In genomic region chr9:38363589-38363925, GRCh38 we compare ENCODE assay signal across 23 cellular contexts. TPM values are rescaled to one million over a fixed set of nuclear protein-coding genes. Genes with fewer than 3 reads are reported as not detected.
DNase-seq lines count a peak whose midpoint lies in the region; ATAC-seq and TF ChIP-seq lines count a peak whose summit lies in the region.
"Had no signal": no experiment of that assay in that cellular context is flagged by ENCODE, and none has a peak within 500 bp of the region (broad histone marks: within the 10 kb centered on the region; RNA-seq: fewer than 3 reads in every experiment).

No MANE protein-coding gene starts in this region.

- no peaks in the 10 kb centered on the region for H4K20me1 ChIP-seq in GM23248 (ENCODE audit: insufficient read depth)

- intact Hi-C loops in mucosa of descending colon (cut with DNase I, micrococcal nuclease), result loop anchor here in 1 of 2 donors (5.0 kb wide), 1 partner anchor 451 kb away; no protein-coding TSS in a partner anchor

- H3K4me3 Mint-ChIP-seq in stimulated activated memory B cell treated with anti-CD40 and anti-IgM and Interleukin-4, amounts not matched to agents 10 μg/mL and 1 μg/mL and 100 μg/mL, for 72 hours, result no peak overlapping the region
- H3K4me3 Mint-ChIP-seq: mesothelial cell of epicardium had no signal

- H3K4me2 ChIP-seq in GM23248 (ENCODE audit: unreplicated experiment), result peak overlapping the region; percentile 72
- H3K4me2 ChIP-seq: PC-9 had no signal

- H3K9me3 ChIP-seq in GM23248 (ENCODE audit: low read depth) (no peaks in the 10 kb centered on the region), mucosa of descending colon (no peaks in the 10 kb centered on the region)
- H3K9me3 ChIP-seq: BE2C, suprapubic skin had no signal

- H3K79me2 ChIP-seq in GM23248 (ENCODE audit: insufficient read depth), result no peaks in the 10 kb centered on the region

- H3K4me1 ChIP-seq in GM23248 (ENCODE audit: insufficient read depth) (0 out of 2 replicates have a peak, but pooled peaks cover 3% of the 10 kb centered on the region), mucosa of descending colon (ENCODE audit: low read depth) (no peaks in the 10 kb centered on the region)
- H3K4me1 ChIP-seq: BE2C, foreskin keratinocyte had no signal

- H3K4me3 ChIP-seq in GM23248 (peak overlapping the region; percentile 57), mucosa of descending colon (no peak overlapping the region)
- H3K4me3 ChIP-seq: PC-9, skin epidermis, suprapubic skin had no signal

- H3K9ac ChIP-seq in GM23248, result no peak overlapping the region

- H3K4me1 Mint-ChIP-seq in stimulated activated memory B cell treated with anti-CD40 and anti-IgM and Interleukin-4, amounts not matched to agents 10 μg/mL and 1 μg/mL and 100 μg/mL, for 72 hours, result peaks cover 7% of the 10 kb centered on the region

- in situ Hi-C loops in GM23248 (cut with MboI) (loop anchor here (5.0 to 25.0 kb wide), 3 partner anchors 201 to 451 kb away; no protein-coding TSS in a partner anchor), KBM-7 (cut with MboI; ENCODE audit: low pct_unique_long_range_greater_than_20kb, low sequenced_read_pairs) (no loop called here)

- H3K27me3 ChIP-seq in GM23248 (replicated peaks; ENCODE audit: insufficient read depth), result no peaks in the 10 kb centered on the region
- H3K27me3 ChIP-seq: BE2C, suprapubic skin had no signal

- H3K27ac Mint-ChIP-seq in stimulated activated memory B cell treated with anti-CD40 and anti-IgM and Interleukin-4, amounts not matched to agents 10 μg/mL and 1 μg/mL and 100 μg/mL, for 72 hours, result peak overlapping the region; percentile 46
- H3K27ac Mint-ChIP-seq: activated naive CD8-positive, alpha-beta T cell; dendritic cell treated with granulocyte-macrophage colony-stimulating factor and Interleukin-4, amounts not matched to agents 40 ng/mL and 50 ng/mL, for 4 days; mesothelial cell of epicardium; stimulated activated naive B cell treated with anti-CD40 and anti-IgM and Interleukin-4, amounts not matched to agents 10 μg/mL and 1 μg/mL and 100 μg/mL, for 72 hours had no signal

- H3K36me3 Mint-ChIP-seq in stimulated activated memory B cell treated with anti-CD40 and anti-IgM and Interleukin-4, amounts not matched to agents 10 μg/mL and 1 μg/mL and 100 μg/mL, for 72 hours, result no peaks in the 10 kb centered on the region
- H3K36me3 Mint-ChIP-seq: activated naive CD8-positive, alpha-beta T cell; mesothelial cell of epicardium; naive thymus-derived CD8-positive, alpha-beta T cell; stimulated activated naive B cell treated with anti-CD40 and anti-IgM and Interleukin-4, amounts not matched to agents 10 μg/mL and 1 μg/mL and 100 μg/mL, for 72 hours had no signal

- H3K9me2 ChIP-seq in GM23248 (ENCODE audit: insufficient read depth), result no peaks in the 10 kb centered on the region

- no peak overlapping the region for H3K27ac ChIP-seq in GM23248
- H3K27ac ChIP-seq in VCaP, result peak overlapping the region; percentile 35; the same call in 1 of the 2 replicates
- H3K27ac ChIP-seq: foreskin keratinocyte, PC-9, skin epidermis, suprapubic skin, WERI-Rb-1 had no signal

- ATAC-seq in stimulated activated memory B cell treated with anti-CD40 and anti-IgM and Interleukin-4, amounts not matched to agents 10 μg/mL and 1 μg/mL and 100 μg/mL, for 72 hours, result no peak
- ATAC-seq in mucosa of descending colon, result no peak

- no peaks in the 10 kb centered on the region for H3F3A ChIP-seq in GM23248 (ENCODE audit: insufficient read depth)

- H3K9me3 Mint-ChIP-seq in stimulated activated memory B cell treated with anti-CD40 and anti-IgM and Interleukin-4, amounts not matched to agents 10 μg/mL and 1 μg/mL and 100 μg/mL, for 72 hours, result no peaks in the 10 kb centered on the region
- H3K9me3 Mint-ChIP-seq: activated T-helper 17 cell treated with anti-CD3 and anti-CD28 coated beads, Interleukin-2, amount 50 U/mL, for 72 hours; dendritic cell treated with granulocyte-macrophage colony-stimulating factor and Interleukin-4, amounts not matched to agents 40 ng/mL and 50 ng/mL, for 4 days; mesothelial cell of epicardium; naive thymus-derived CD8-positive, alpha-beta T cell; stimulated activated naive B cell treated with anti-CD40 and anti-IgM and Interleukin-4, amounts not matched to agents 10 μg/mL and 1 μg/mL and 100 μg/mL, for 72 hours had no signal

- peaks cover 14% of the 10 kb centered on the region for H3K27me3 Mint-ChIP-seq in stimulated activated memory B cell treated with anti-CD40 and anti-IgM and Interleukin-4, amounts not matched to agents 10 μg/mL and 1 μg/mL and 100 μg/mL, for 72 hours
- H3K27me3 Mint-ChIP-seq: dendritic cell treated with granulocyte-macrophage colony-stimulating factor and Interleukin-4, amounts not matched to agents 40 ng/mL and 50 ng/mL, for 4 days had no signal

- DNase-seq in GM23248 (no peak), mesenteric fat pad (ENCODE audit: low spot score) (peak; percentile 78), KBM-7 (no peak), mucosa of descending colon (no peak), SKM-1 (lab: John Stamatoyannopoulos, UW; ENCODE audit: unreplicated experiment) (no peak)
- DNase-seq: activated CD4-positive, alpha-beta T cell treated with anti-CD3 and anti-CD28 coated beads for 4 hours; NK-92 treated with Interleukin-12 subunit alpha and Interleukin-12 subunit beta, amount 100 ng/mL, for 24 hours; Right ventricle myocardium superior; T-helper 9 cell had no signal

- 64 to 65% methylated on average over 5 of the region's 5 CpGs for WGBS in GM23248 (ENCODE audit: low coverage in 1 of 2, low lambda C conversion rate in 2 of 2, missing lambda C conversion rate in 2 of 2), 2 experiments

- H2AFZ ChIP-seq in GM23248, result peak overlapping the region; percentile 62
- H2AFZ ChIP-seq: PC-9 had no signal

- H3K36me3 ChIP-seq in GM23248 (ENCODE audit: low read depth) (no peaks in the 10 kb centered on the region), mucosa of descending colon (ENCODE audit: low read depth) (no peaks in the 10 kb centered on the region)
- H3K36me3 ChIP-seq: BE2C, suprapubic skin, WERI-Rb-1 had no signal

- no peak for TF ChIP-seq CTCF in VCaP (conservative IDR thresholded peaks at IDR 0.05)
- no peak for TF ChIP-seq CTCF in mucosa of descending colon (IDR thresholded peaks at IDR 0.05)

RNA-seq across cellular contexts. Expression of gene ALDH1B1, which starts 28.9 kb away (rescaled TPM):
- 25.7 and 26.9 TPM in 2 replicates for total RNA-seq in GM23248 (2014; rRNA removed; shearing (Covaris generic))
- polyA plus RNA-seq in GM23248 (2016; fragmentation: Nextera tagmentation; extraction: Ambion mirVana), result 39.4 and 39.5 TPM in 2 replicates
- 26.3 TPM for total RNA-seq in mesenteric fat pad
- 10 to 100 TPM; 39.5 to 58.1 (median 52.5) TPM for total RNA-seq in mucosa of descending colon
